Comparison of ENCODE assay signal across 1 cellular context in the genomic region with DNA sequence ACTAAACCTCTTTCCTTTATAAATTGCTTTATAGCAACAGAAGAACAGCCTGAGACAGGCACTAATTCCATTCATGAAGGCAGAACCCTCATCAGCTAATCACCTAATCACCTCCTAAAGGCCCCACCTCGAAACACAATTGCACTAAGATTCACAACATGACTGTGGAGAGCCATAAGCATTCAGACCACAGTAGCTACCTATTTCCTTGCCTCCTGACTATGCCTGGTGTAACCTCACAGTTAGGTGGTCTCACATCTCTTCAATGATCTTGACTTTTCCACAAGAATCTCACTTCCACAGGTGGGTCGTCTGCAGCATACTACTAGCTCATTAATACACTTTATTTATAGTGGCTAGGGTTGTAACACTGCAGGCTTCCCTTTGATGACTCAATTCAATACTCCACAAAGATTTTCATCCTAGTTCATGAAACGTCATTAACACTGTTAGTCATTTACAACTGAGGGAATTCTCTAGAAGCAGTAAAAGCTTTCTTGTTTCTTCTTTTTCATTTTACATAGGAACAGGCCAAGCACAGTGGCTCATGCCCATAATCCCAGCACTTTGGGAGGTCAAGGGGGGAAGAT.
TF ChIP-seq lines count a peak whose summit lies in the region.

No MANE protein-coding gene starts in this region.

TF ChIP-seq in GM12878, 131 proteins besides CTCF, POLR2A, EP300 and RAD21 (continues in another document):
- TF ChIP-seq, protein P1, sequence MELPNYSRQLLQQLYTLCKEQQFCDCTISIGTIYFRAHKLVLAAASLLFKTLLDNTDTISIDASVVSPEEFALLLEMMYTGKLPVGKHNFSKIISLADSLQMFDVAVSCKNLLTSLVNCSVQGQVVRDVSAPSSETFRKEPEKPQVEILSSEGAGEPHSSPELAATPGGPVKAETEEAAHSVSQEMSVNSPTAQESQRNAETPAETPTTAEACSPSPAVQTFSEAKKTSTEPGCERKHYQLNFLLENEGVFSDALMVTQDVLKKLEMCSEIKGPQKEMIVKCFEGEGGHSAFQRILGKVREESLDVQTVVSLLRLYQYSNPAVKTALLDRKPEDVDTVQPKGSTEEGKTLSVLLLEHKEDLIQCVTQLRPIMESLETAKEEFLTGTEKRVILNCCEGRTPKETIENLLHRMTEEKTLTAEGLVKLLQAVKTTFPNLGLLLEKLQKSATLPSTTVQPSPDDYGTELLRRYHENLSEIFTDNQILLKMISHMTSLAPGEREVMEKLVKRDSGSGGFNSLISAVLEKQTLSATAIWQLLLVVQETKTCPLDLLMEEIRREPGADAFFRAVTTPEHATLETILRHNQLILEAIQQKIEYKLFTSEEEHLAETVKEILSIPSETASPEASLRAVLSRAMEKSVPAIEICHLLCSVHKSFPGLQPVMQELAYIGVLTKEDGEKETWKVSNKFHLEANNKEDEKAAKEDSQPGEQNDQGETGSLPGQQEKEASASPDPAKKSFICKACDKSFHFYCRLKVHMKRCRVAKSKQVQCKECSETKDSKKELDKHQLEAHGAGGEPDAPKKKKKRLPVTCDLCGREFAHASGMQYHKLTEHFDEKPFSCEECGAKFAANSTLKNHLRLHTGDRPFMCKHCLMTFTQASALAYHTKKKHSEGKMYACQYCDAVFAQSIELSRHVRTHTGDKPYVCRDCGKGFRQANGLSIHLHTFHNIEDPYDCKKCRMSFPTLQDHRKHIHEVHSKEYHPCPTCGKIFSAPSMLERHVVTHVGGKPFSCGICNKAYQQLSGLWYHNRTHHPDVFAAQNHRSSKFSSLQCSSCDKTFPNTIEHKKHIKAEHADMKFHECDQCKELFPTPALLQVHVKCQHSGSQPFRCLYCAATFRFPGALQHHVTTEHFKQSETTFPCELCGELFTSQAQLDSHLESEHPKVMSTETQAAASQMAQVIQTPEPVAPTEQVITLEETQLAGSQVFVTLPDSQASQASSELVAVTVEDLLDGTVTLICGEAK (IDR thresholded peaks at IDR 0.05; ENCODE audit: borderline replicate concordance), result no peak
- TF ChIP-seq, protein P2, sequence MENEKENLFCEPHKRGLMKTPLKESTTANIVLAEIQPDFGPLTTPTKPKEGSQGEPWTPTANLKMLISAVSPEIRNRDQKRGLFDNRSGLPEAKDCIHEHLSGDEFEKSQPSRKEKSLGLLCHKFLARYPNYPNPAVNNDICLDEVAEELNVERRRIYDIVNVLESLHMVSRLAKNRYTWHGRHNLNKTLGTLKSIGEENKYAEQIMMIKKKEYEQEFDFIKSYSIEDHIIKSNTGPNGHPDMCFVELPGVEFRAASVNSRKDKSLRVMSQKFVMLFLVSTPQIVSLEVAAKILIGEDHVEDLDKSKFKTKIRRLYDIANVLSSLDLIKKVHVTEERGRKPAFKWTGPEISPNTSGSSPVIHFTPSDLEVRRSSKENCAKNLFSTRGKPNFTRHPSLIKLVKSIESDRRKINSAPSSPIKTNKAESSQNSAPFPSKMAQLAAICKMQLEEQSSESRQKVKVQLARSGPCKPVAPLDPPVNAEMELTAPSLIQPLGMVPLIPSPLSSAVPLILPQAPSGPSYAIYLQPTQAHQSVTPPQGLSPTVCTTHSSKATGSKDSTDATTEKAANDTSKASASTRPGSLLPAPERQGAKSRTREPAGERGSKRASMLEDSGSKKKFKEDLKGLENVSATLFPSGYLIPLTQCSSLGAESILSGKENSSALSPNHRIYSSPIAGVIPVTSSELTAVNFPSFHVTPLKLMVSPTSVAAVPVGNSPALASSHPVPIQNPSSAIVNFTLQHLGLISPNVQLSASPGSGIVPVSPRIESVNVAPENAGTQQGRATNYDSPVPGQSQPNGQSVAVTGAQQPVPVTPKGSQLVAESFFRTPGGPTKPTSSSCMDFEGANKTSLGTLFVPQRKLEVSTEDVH (IDR thresholded peaks at IDR 0.05; ENCODE audit: low read depth, partially characterized antibody), result no peak
- TF ChIP-seq SUZ12 (IDR thresholded peaks at IDR 0.05; ENCODE audit: unreplicated experiment) (no peak), BACH1 (IDR thresholded peaks at IDR 0.05; ENCODE audit: borderline replicate concordance) (no peak), TAF1 (IDR thresholded peaks at IDR 0.05; ENCODE audit: borderline replicate concordance, low read depth, low read length) (no peak), MYB (IDR thresholded peaks at IDR 0.05; ENCODE audit: borderline replicate concordance, low read depth, low read length) (no peak), POLR2AphosphoS5 (IDR thresholded peaks at IDR 0.05; ENCODE audit: low read length) (no peak), DPF2 (IDR thresholded peaks at IDR 0.05) (no peak), NFIC (IDR thresholded peaks at IDR 0.05; ENCODE audit: low read depth, low read length) (peak; percentile 34; the same call in 1 of the 2 replicates), KDM1A (IDR thresholded peaks at IDR 0.05; ENCODE audit: borderline replicate concordance) (no peak), ASH2L (IDR thresholded peaks at IDR 0.05; ENCODE audit: borderline replicate concordance, low read depth) (no peak), ETV6 (conservative IDR thresholded peaks at IDR 0.05 in 1 of 2, IDR thresholded peaks at IDR 0.05 in 1 of 2; ENCODE audit: borderline replicate concordance in 1 of 2, low read depth in 1 of 2) (no peak), NFYA (IDR thresholded peaks at IDR 0.05; ENCODE audit: borderline replicate concordance, low read depth, low read length) (no peak), SREBF2 (IDR thresholded peaks at IDR 0.05; ENCODE audit: low read length) (no peak), IKZF1 (conservative IDR thresholded peaks at IDR 0.05) (peak; percentile 74), JUND (IDR thresholded peaks at IDR 0.05; ENCODE audit: low read depth, low read length) (0 out of 2 replicates have a peak, but pooled peaks have one; percentile 37), ZNF207 (IDR thresholded peaks at IDR 0.05; ENCODE audit: borderline replicate concordance) (no peak), SPI1 (IDR thresholded peaks at IDR 0.05; ENCODE audit: borderline replicate concordance, insufficient read depth, low read depth, low read length) (peak; percentile 11; the same call in 1 of the 2 replicates), MXI1 (IDR thresholded peaks at IDR 0.05; ENCODE audit: low read depth, low read length) (no peak), HDAC2 (IDR thresholded peaks at IDR 0.05) (no peak), MTA2 (IDR thresholded peaks at IDR 0.05; ENCODE audit: low read depth) (peak; percentile 50), CREM (IDR thresholded peaks at IDR 0.05; ENCODE audit: low read depth) (peak; percentile 57; the same call in 1 of the 2 replicates), BCL11A (IDR thresholded peaks at IDR 0.05; ENCODE audit: low read depth, low read length) (peak; percentile 44; the same call in 1 of the 2 replicates), CREB1 (IDR thresholded peaks at IDR 0.05; ENCODE audit: low read depth) (peak; percentile 62), TCF7 (IDR thresholded peaks at IDR 0.05; ENCODE audit: borderline replicate concordance) (0 out of 2 replicates have a peak, but pooled peaks have one; percentile 56), SMARCA5 (IDR thresholded peaks at IDR 0.05) (no peak), PKNOX1 (IDR thresholded peaks at IDR 0.05) (no peak), CEBPB (IDR thresholded peaks at IDR 0.05; ENCODE audit: borderline replicate concordance in 1 of 2, low read depth in 2 of 2, low read length in 2 of 2) (no peak), JUNB (IDR thresholded peaks at IDR 0.05) (peak; percentile 82), HDAC6 (IDR thresholded peaks at IDR 0.05; ENCODE audit: unreplicated experiment) (no peak), ZNF24 (IDR thresholded peaks at IDR 0.05) (no peak)
- TF ChIP-seq, protein P3, sequence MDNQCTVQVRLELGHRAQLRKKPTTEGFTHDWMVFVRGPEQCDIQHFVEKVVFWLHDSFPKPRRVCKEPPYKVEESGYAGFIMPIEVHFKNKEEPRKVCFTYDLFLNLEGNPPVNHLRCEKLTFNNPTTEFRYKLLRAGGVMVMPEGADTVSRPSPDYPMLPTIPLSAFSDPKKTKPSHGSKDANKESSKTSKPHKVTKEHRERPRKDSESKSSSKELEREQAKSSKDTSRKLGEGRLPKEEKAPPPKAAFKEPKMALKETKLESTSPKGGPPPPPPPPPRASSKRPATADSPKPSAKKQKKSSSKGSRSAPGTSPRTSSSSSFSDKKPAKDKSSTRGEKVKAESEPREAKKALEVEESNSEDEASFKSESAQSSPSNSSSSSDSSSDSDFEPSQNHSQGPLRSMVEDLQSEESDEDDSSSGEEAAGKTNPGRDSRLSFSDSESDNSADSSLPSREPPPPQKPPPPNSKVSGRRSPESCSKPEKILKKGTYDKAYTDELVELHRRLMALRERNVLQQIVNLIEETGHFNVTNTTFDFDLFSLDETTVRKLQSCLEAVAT (IDR thresholded peaks at IDR 0.05), result no peak
- TF ChIP-seq, protein P4, sequence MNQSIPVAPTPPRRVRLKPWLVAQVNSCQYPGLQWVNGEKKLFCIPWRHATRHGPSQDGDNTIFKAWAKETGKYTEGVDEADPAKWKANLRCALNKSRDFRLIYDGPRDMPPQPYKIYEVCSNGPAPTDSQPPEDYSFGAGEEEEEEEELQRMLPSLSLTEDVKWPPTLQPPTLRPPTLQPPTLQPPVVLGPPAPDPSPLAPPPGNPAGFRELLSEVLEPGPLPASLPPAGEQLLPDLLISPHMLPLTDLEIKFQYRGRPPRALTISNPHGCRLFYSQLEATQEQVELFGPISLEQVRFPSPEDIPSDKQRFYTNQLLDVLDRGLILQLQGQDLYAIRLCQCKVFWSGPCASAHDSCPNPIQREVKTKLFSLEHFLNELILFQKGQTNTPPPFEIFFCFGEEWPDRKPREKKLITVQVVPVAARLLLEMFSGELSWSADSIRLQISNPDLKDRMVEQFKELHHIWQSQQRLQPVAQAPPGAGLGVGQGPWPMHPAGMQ (IDR thresholded peaks at IDR 0.05; ENCODE audit: borderline replicate concordance), result no peak
- TF ChIP-seq, protein P5, sequence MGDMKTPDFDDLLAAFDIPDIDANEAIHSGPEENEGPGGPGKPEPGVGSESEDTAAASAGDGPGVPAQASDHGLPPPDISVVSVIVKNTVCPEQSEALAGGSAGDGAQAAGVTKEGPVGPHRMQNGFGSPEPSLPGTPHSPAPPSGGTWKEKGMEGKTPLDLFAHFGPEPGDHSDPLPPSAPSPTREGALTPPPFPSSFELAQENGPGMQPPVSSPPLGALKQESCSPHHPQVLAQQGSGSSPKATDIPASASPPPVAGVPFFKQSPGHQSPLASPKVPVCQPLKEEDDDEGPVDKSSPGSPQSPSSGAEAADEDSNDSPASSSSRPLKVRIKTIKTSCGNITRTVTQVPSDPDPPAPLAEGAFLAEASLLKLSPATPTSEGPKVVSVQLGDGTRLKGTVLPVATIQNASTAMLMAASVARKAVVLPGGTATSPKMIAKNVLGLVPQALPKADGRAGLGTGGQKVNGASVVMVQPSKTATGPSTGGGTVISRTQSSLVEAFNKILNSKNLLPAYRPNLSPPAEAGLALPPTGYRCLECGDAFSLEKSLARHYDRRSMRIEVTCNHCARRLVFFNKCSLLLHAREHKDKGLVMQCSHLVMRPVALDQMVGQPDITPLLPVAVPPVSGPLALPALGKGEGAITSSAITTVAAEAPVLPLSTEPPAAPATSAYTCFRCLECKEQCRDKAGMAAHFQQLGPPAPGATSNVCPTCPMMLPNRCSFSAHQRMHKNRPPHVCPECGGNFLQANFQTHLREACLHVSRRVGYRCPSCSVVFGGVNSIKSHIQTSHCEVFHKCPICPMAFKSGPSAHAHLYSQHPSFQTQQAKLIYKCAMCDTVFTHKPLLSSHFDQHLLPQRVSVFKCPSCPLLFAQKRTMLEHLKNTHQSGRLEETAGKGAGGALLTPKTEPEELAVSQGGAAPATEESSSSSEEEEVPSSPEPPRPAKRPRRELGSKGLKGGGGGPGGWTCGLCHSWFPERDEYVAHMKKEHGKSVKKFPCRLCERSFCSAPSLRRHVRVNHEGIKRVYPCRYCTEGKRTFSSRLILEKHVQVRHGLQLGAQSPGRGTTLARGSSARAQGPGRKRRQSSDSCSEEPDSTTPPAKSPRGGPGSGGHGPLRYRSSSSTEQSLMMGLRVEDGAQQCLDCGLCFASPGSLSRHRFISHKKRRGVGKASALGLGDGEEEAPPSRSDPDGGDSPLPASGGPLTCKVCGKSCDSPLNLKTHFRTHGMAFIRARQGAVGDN (IDR thresholded peaks at IDR 0.05), result no peak
- TF ChIP-seq, protein P6, sequence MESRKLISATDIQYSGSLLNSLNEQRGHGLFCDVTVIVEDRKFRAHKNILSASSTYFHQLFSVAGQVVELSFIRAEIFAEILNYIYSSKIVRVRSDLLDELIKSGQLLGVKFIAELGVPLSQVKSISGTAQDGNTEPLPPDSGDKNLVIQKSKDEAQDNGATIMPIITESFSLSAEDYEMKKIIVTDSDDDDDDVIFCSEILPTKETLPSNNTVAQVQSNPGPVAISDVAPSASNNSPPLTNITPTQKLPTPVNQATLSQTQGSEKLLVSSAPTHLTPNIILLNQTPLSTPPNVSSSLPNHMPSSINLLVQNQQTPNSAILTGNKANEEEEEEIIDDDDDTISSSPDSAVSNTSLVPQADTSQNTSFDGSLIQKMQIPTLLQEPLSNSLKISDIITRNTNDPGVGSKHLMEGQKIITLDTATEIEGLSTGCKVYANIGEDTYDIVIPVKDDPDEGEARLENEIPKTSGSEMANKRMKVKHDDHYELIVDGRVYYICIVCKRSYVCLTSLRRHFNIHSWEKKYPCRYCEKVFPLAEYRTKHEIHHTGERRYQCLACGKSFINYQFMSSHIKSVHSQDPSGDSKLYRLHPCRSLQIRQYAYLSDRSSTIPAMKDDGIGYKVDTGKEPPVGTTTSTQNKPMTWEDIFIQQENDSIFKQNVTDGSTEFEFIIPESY (IDR thresholded peaks at IDR 0.05), result no peak
- TF ChIP-seq, protein P7, sequence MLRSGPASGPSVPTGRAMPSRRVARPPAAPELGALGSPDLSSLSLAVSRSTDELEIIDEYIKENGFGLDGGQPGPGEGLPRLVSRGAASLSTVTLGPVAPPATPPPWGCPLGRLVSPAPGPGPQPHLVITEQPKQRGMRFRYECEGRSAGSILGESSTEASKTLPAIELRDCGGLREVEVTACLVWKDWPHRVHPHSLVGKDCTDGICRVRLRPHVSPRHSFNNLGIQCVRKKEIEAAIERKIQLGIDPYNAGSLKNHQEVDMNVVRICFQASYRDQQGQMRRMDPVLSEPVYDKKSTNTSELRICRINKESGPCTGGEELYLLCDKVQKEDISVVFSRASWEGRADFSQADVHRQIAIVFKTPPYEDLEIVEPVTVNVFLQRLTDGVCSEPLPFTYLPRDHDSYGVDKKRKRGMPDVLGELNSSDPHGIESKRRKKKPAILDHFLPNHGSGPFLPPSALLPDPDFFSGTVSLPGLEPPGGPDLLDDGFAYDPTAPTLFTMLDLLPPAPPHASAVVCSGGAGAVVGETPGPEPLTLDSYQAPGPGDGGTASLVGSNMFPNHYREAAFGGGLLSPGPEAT (IDR thresholded peaks at IDR 0.05; ENCODE audit: low read depth), result no peak; the same call in 1 of the 2 replicates
